Comparison of ENCODE assay signal across 8 cellular contexts in genomic region chr14:24196071-24197061, GRCh38. TPM values are rescaled to one million over a fixed set of nuclear protein-coding genes. Genes with fewer than 3 reads are reported as not detected.
DNase-seq lines count a peak whose midpoint lies in the region; ATAC-seq and TF ChIP-seq lines count a peak whose summit lies in the region.

No MANE protein-coding gene starts in this region.

- TF ChIP-seq RAD21 in IMR-90 (IDR thresholded peaks at IDR 0.05; ENCODE audit: low read length), result no peak

- no peak overlapping the region for H2BK20ac ChIP-seq in IMR-90 (ENCODE audit: low read depth, low read length)

- H3K9me3 ChIP-seq in IMR-90 (ENCODE audit: control insufficient read depth, insufficient read depth, low read length), result no peaks in the 10 kb centered on the region
- no peaks in the 10 kb centered on the region for H3K9me3 ChIP-seq in adipocyte (ENCODE audit: control insufficient read depth, low read length)
- H3K9me3 ChIP-seq in iPS-15b (ENCODE audit: control insufficient read depth, insufficient read depth, low read length), result peaks cover 2% of the 10 kb centered on the region
- H3K9me3 ChIP-seq in spleen, result no peaks in the 10 kb centered on the region

- H4K8ac ChIP-seq in IMR-90 (ENCODE audit: low read depth in 2 of 2, low read length in 2 of 2), result peak overlapping the region; percentile 93 to 94

- H3K27ac ChIP-seq in IMR-90 (ENCODE audit: insufficient read depth, low read length) (peak overlapping the region; percentile 99), spleen (peak overlapping the region; percentile 95 to 100 (median 98))

- 0 out of 2 replicates have a peak overlapping the region, but pooled peaks have one; percentile 64 for H2BK120ac ChIP-seq in IMR-90 (ENCODE audit: low read depth, low read length)

- H3K9ac ChIP-seq in IMR-90 (ENCODE audit: low read depth, low read length) (peak overlapping the region; percentile 93), adipocyte (ENCODE audit: low read length) (peak overlapping the region; percentile 99), iPS-15b (ENCODE audit: low read depth, low read length) (peak overlapping the region; percentile 91)

- CTCF ChIA-PET in IMR-90 (lab: Yijun Ruan, JAX), result interaction anchor here (1.1 kb wide), 1 partner anchor 112 kb away, joined by 3 read pairs; the partner anchor contains the start of gene CIDEB

- H4K20me1 ChIP-seq in IMR-90 (ENCODE audit: insufficient read depth, low read length), result no peaks in the 10 kb centered on the region

- peak overlapping the region; percentile 93 for H3K23ac ChIP-seq in IMR-90 (ENCODE audit: low read depth, low read length)

- in situ Hi-C loops in IMR-90 (cut with MboI; ENCODE audit: low sequenced_read_pairs), result no loop called here

- H4K91ac ChIP-seq in IMR-90 (ENCODE audit: insufficient read depth, low read depth, low read length), result peak overlapping the region; percentile 46; the same call in 1 of the 2 replicates

- TF ChIP-seq CTCF in IMR-90 (conservative IDR thresholded peaks at IDR 0.05; ENCODE audit: low read depth, low read length) (no peak), spleen (IDR thresholded peaks at IDR 0.05 in 8 of 11, conservative IDR thresholded peaks at IDR 0.05 in 3 of 11) (no peak)

- H2BK15ac ChIP-seq in IMR-90 (ENCODE audit: low read depth, low read length), result no peak overlapping the region

- peak; percentile 16 for DNase-seq in DMS79 (lab: John Stamatoyannopoulos, UW)
- peak; percentile 22 for DNase-seq in IMR-90
- DNase-seq in adipocyte (ENCODE audit: low read depth), result peak; percentile 63
- no peak for DNase-seq in spleen
- DNase-seq in cerebellar nuclear complex (lab: John Stamatoyannopoulos, UW), result no peak
- no peak for DNase-seq in AG08396 (ENCODE audit: low spot score)

- peak; percentile 16 for ATAC-seq in GM19351 (IDR thresholded peaks at IDR 0.05; ENCODE audit: unreplicated experiment)
- peak; percentile 37 for ATAC-seq in IMR-90 (ENCODE audit: low read depth)

- H3K27me3 ChIP-seq in IMR-90 (ENCODE audit: control insufficient read depth, insufficient read depth, low read length), result no peaks in the 10 kb centered on the region
- no peaks in the 10 kb centered on the region for H3K27me3 ChIP-seq in adipocyte (replicated peaks; ENCODE audit: control insufficient read depth, insufficient read depth, low read length)
- H3K27me3 ChIP-seq in iPS-15b (ENCODE audit: control insufficient read depth, insufficient read depth, low read length), result no peaks in the 10 kb centered on the region
- H3K27me3 ChIP-seq in spleen (replicated peaks in 1 of 7), result no peaks in the 10 kb centered on the region

- H2AK5ac ChIP-seq in IMR-90 (ENCODE audit: low read depth, low read length), result peak overlapping the region; percentile 89

- peaks cover 11% of the 10 kb centered on the region; the same call in 1 of the 2 replicates for H3K9me1 ChIP-seq in IMR-90 (ENCODE audit: insufficient read depth, low read length)

- H3K4ac ChIP-seq in IMR-90 (ENCODE audit: low read depth, low read length), result peak overlapping the region; percentile 97

- TSS peak; percentile 44 for BruUV-seq in IMR-90 (replicated peaks; lab: Mats Ljungman, UMichigan)

- peak overlapping the region; percentile 96 for H2BK5ac ChIP-seq in IMR-90 (ENCODE audit: low read depth, low read length, poor library complexity, severe bottlenecking)

- H2AK9ac ChIP-seq in IMR-90 (replicated peaks; ENCODE audit: low read depth, low read length, poor library complexity), result peak overlapping the region; percentile 96

- H3K4me3 ChIP-seq in IMR-90 (ENCODE audit: insufficient read depth, low read depth, low read length) (peak overlapping the region; percentile 89), adipocyte (ENCODE audit: low read length) (peak overlapping the region; percentile 97), iPS-15b (ENCODE audit: low read depth, low read length) (peak overlapping the region; percentile 93), spleen (peak overlapping the region; percentile 61 to 90 (median 84))

- H3K36me3 ChIP-seq in IMR-90 (ENCODE audit: control insufficient read depth, insufficient read depth, low read length), result peaks cover 17% of the 10 kb centered on the region
- H3K36me3 ChIP-seq in adipocyte (ENCODE audit: control insufficient read depth, insufficient read depth, low read length, severe bottlenecking), result peaks cover 12% of the 10 kb centered on the region
- peaks cover 15% of the 10 kb centered on the region for H3K36me3 ChIP-seq in iPS-15b (ENCODE audit: control insufficient read depth, insufficient read depth, low read length)
- peaks cover 0 to 47% (median 13%) of the 10 kb centered on the region in 6 donors for H3K36me3 ChIP-seq in spleen

- peak overlapping the region; percentile 95 for H3K14ac ChIP-seq in IMR-90 (replicated peaks; ENCODE audit: low read depth, low read length)

- peak overlapping the region; percentile 95 for H2AFZ ChIP-seq in IMR-90 (replicated peaks; ENCODE audit: low read length, poor library complexity)

- H3K4me1 ChIP-seq in IMR-90 (ENCODE audit: control insufficient read depth, insufficient read depth, low read length) (peaks cover 8% of the 10 kb centered on the region), adipocyte (ENCODE audit: control insufficient read depth, insufficient read depth, low read length) (peaks cover 19% of the 10 kb centered on the region), iPS-15b (ENCODE audit: control insufficient read depth, insufficient read depth, low read length) (peaks cover 3% of the 10 kb centered on the region), spleen (peaks cover 28 to 76% (median 45%) of the 10 kb centered on the region in 6 donors)

- 70% methylated on average over 2 of the region's 33 CpGs; no CpG with 5 or more reads in 1 of the 2 experiments for WGBS in IMR-90 (ENCODE audit: extremely low coverage in 2 of 2, insufficient read length in 1 of 2), 2 experiments
- 27 to 35% (median 30%) methylated on average over 31 to 33 of the region's 33 CpGs for WGBS in spleen, 5 donors

- dilution Hi-C loops in IMR-90 (cut with HindIII; ENCODE audit: low sequenced_read_pairs, unreplicated experiment), result no loop called here

- peak overlapping the region; percentile 65 for H3K4me2 ChIP-seq in IMR-90 (ENCODE audit: low read depth, low read length)

- POLR2A ChIA-PET in IMR-90 (lab: Charles Lee; ENCODE audit: unreplicated experiment), result interaction anchor here (1.0 to 1.1 kb wide), 2 partner anchors 10 to 46 kb away, joined by 3 read pairs; partner anchors contain the start of gene TINF2

- H3K18ac ChIP-seq in IMR-90 (ENCODE audit: low read depth, low read length), result no peak overlapping the region; the same call in 1 of the 2 replicates

- no peak for TF ChIP-seq POLR2A in IMR-90 (IDR thresholded peaks at IDR 0.05; ENCODE audit: low read depth, low read length)
- TF ChIP-seq POLR2A in spleen (IDR thresholded peaks at IDR 0.05), result no peak

- peak overlapping the region; percentile 83 for H4K5ac ChIP-seq in IMR-90 (ENCODE audit: low read depth, low read length)

- peak overlapping the region; percentile 85 for H3K56ac ChIP-seq in IMR-90 (ENCODE audit: extremely low read depth, insufficient read depth, low read length)

- intact Hi-C loops in IMR-90 (cut with micrococcal nuclease) (no loop called here), spleen (cut with DNase I; ENCODE audit: low total_unique reads) (no loop called here)

- H3K79me1 ChIP-seq in IMR-90 (ENCODE audit: low read depth in 1 of 2, low read length in 2 of 2), result peaks cover 38 to 62% of the 10 kb centered on the region in 2 experiments

TF ChIP-seq in IMR-90, 13 proteins besides CTCF, POLR2A, EP300 and RAD21 (continues in another document):
- TF ChIP-seq SMC3 (IDR thresholded peaks at IDR 0.05; ENCODE audit: low read depth, low read length) (no peak), MAFK (IDR thresholded peaks at IDR 0.05; ENCODE audit: low read depth, low read length) (no peak), CEBPB (IDR thresholded peaks at IDR 0.05; ENCODE audit: low read depth, low read length) (no peak), USF2 (IDR thresholded peaks at IDR 0.05; ENCODE audit: low read depth, low read length) (no peak)

RNA-seq across cellular contexts. Expression of gene TM9SF1, which starts 1.1 kb away (rescaled TPM):
- 51.9 and 65.6 TPM in 2 replicates for total RNA-seq in IMR-90 (2012; rRNA removed)
- polyA plus RNA-seq in IMR-90 (2012; rRNA removed), result 40.4 and 40.9 TPM in 2 replicates
- 36.4 and 37.5 TPM in 2 replicates for polyA plus RNA-seq in IMR-90 (2012; cell fraction: cytosol; rRNA removed)
- polyA plus RNA-seq in IMR-90 (2012; cell fraction: nucleus; rRNA removed; ENCODE audit: low replicate concordance), result 22.1 and 26.5 TPM in 2 replicates
- total RNA-seq in spleen, result 10 to 100 TPM; 30.4 to 53.6 (median 37.3) TPM
- polyA plus RNA-seq in spleen, result 10 to 100 TPM in 1 of 3 donors, 1 to 10 TPM in 2; 4.7 to 12.7 (median 7.9) TPM

RNA-seq across cellular contexts. Expression of gene IPO4, which starts 7.8 kb away (rescaled TPM):
- 36.7 and 37.6 TPM in 2 replicates for total RNA-seq in IMR-90 (2012; rRNA removed)
- 39.4 and 39.9 TPM in 2 replicates for polyA plus RNA-seq in IMR-90 (2012; rRNA removed)
- 30.6 and 33.6 TPM in 2 replicates for polyA plus RNA-seq in IMR-90 (2012; cell fraction: cytosol; rRNA removed)
- polyA plus RNA-seq in IMR-90 (2012; cell fraction: nucleus; rRNA removed; ENCODE audit: low replicate concordance), result 54.9 and 139 TPM in 2 replicates
- 10 to 100 TPM; 20.0 to 49.7 (median 29.9) TPM for total RNA-seq in spleen
- 10 to 100 TPM; 10.0 to 14.7 (median 10.4) TPM for polyA plus RNA-seq in spleen

RNA-seq across cellular contexts. Expression of gene TSSK4, which starts 9.1 kb away (rescaled TPM):
- total RNA-seq in IMR-90 (2012; rRNA removed) (under 0.01 TPM in 1 of 2 replicates, not detected in the other), spleen (1 to 10 TPM in 1 of 7 donors, under 1 TPM in 4, not detected in 2; 0.44 to 1.4 (median 0.61) TPM)
- polyA plus RNA-seq in IMR-90 (2012; rRNA removed) (0.07 TPM in 1 of 2 replicates, not detected in the other), spleen (not detected)
- polyA plus RNA-seq in IMR-90 (2012; cell fraction: cytosol; rRNA removed), result not detected in 2 replicates
- 0.05 and 0.07 TPM in 2 replicates for polyA plus RNA-seq in IMR-90 (2012; cell fraction: nucleus; rRNA removed; ENCODE audit: low replicate concordance)

RNA-seq across cellular contexts. Expression of gene CHMP4A, which starts 16.9 kb away (rescaled TPM):
- total RNA-seq in IMR-90 (2012; rRNA removed), result 22.0 and 31.7 TPM in 2 replicates
- 63.8 and 66.4 TPM in 2 replicates for polyA plus RNA-seq in IMR-90 (2012; rRNA removed)
- polyA plus RNA-seq in IMR-90 (2012; cell fraction: cytosol; rRNA removed), result 18.2 and 69.1 TPM in 2 replicates
- 6.1 and 32.8 TPM in 2 replicates for polyA plus RNA-seq in IMR-90 (2012; cell fraction: nucleus; rRNA removed; ENCODE audit: low replicate concordance)
- total RNA-seq in spleen, result 10 to 100 TPM; 53.3 to 71.7 (median 61.9) TPM
- 100 to 1,000 TPM; 106 to 149 (median 132) TPM for polyA plus RNA-seq in spleen

RNA-seq across cellular contexts. Expression of gene MDP1, which starts 19.5 kb away (rescaled TPM):
- total RNA-seq in IMR-90 (2012; rRNA removed) (15.1 and 16.7 TPM in 2 replicates), spleen (10 to 100 TPM; 11.0 to 25.5 (median 17.6) TPM)
- polyA plus RNA-seq in IMR-90 (2012; rRNA removed) (16.7 and 17.8 TPM in 2 replicates), spleen (10 to 100 TPM; 30.2 to 39.6 (median 33.6) TPM)
- 19.9 and 29.9 TPM in 2 replicates for polyA plus RNA-seq in IMR-90 (2012; cell fraction: cytosol; rRNA removed)
- polyA plus RNA-seq in IMR-90 (2012; cell fraction: nucleus; rRNA removed; ENCODE audit: low replicate concordance), result 20.3 and 21.5 TPM in 2 replicates

Comparison
In these comparisons a context has a peak if more than half of its experiments do, and no peak if none do; other contexts are left out.
1. DNase-seq: peak in DMS79 (single experiment), IMR-90 (single experiment) and adipocyte (single experiment); none in spleen (single experiment), cerebellar nuclear complex (0 of 2) and AG08396 (single experiment).
2. Peak in every context shown above with its lines, with median percentiles within 50 percentile points of each other: H3K4me3 ChIP-seq and H3K9ac ChIP-seq.